In genomic region chr6:57252137-57252536, GRCh38 we compare ENCODE assay signal across 13 cellular contexts.
"Had no signal": no experiment of that assay in that cellular context is flagged by ENCODE, and none has a peak within 500 bp of the region (broad histone marks: within the 10 kb centered on the region; RNA-seq: fewer than 3 reads in every experiment).

No MANE protein-coding gene starts in this region.

- H3K27me3 Mint-ChIP-seq: activated T-helper 17 cell treated with anti-CD3 and anti-CD28 coated beads, Interleukin-2, amount 50 U/mL, for 72 hours; type B pancreatic cell had no signal

- ATAC-seq: activated naive CD8-positive, alpha-beta T cell treated with anti-CD3 and anti-CD28 coated beads, Interleukin-2, amount 50 U/mL, for 24 hours; activated T-helper 17 cell treated with anti-CD3 and anti-CD28 coated beads, Interleukin-2, amount 50 U/mL, for 72 hours; foreskin keratinocyte; stimulated activated memory B cell treated with anti-CD40 and anti-IgM and Interleukin-4, amounts not matched to agents 10 μg/mL and 1 μg/mL and 100 μg/mL, for 72 hours had no signal

- H3K27me3 ChIP-seq: foreskin keratinocyte, SJSA1 had no signal

- H3K4me1 ChIP-seq: foreskin keratinocyte had no signal

- H3K27ac ChIP-seq: foreskin keratinocyte had no signal

- H3K27ac Mint-ChIP-seq: activated naive CD4-positive, alpha-beta T cell treated with anti-CD3 and anti-CD28 coated beads for 36 hours; activated naive CD8-positive, alpha-beta T cell treated with anti-CD3 and anti-CD28 coated beads, Interleukin-2, amount 50 U/mL, for 24 hours; activated T-helper 17 cell treated with anti-CD3 and anti-CD28 coated beads, Interleukin-2, amount 50 U/mL, for 72 hours; stimulated activated memory B cell treated with anti-CD40 and anti-IgM and Interleukin-4, amounts not matched to agents 10 μg/mL and 1 μg/mL and 100 μg/mL, for 72 hours; type B pancreatic cell had no signal

- H3K9me3 ChIP-seq: SJSA1 had no signal

- H3K9me3 Mint-ChIP-seq: activated naive CD4-positive, alpha-beta T cell treated with anti-CD3 and anti-CD28 coated beads for 36 hours; activated naive CD8-positive, alpha-beta T cell treated with anti-CD3 and anti-CD28 coated beads, Interleukin-2, amount 50 U/mL, for 24 hours; activated T-helper 17 cell treated with anti-CD3 and anti-CD28 coated beads, Interleukin-2, amount 50 U/mL, for 72 hours; neural crest cell; stimulated activated memory B cell treated with anti-CD40 and anti-IgM and Interleukin-4, amounts not matched to agents 10 μg/mL and 1 μg/mL and 100 μg/mL, for 72 hours; type B pancreatic cell had no signal

- DNase-seq: activated CD4-positive, alpha-beta T cell treated with anti-CD3 and anti-CD28 coated beads for 1 hour; activated CD4-positive, alpha-beta T cell treated with anti-CD3 and anti-CD28 coated beads, Interleukin-2, amount 50 U/mL, for 4 hours; activated naive CD4-positive, alpha-beta T cell treated with anti-CD3 and anti-CD28 coated beads for 36 hours; activated naive CD8-positive, alpha-beta T cell treated with anti-CD3 and anti-CD28 coated beads, Interleukin-2, amount 50 U/mL, for 24 hours; activated T-cell treated with anti-CD3 and anti-CD28 coated beads for 4 hours; foreskin keratinocyte; head of caudate nucleus; stimulated activated CD4-positive, alpha-beta T cell treated with anti-CD3 and anti-CD28 coated beads, Interleukin-2, amount 100 ng/mL, for 48 hours had no signal

- H3K4me1 Mint-ChIP-seq: activated naive CD8-positive, alpha-beta T cell treated with anti-CD3 and anti-CD28 coated beads, Interleukin-2, amount 50 U/mL, for 24 hours; activated T-helper 17 cell treated with anti-CD3 and anti-CD28 coated beads, Interleukin-2, amount 50 U/mL, for 72 hours; stimulated activated memory B cell treated with anti-CD40 and anti-IgM and Interleukin-4, amounts not matched to agents 10 μg/mL and 1 μg/mL and 100 μg/mL, for 72 hours had no signal

- H3K4me3 ChIP-seq: SJSA1 had no signal

- H3K36me3 Mint-ChIP-seq: stimulated activated memory B cell treated with anti-CD40 and anti-IgM and Interleukin-4, amounts not matched to agents 10 μg/mL and 1 μg/mL and 100 μg/mL, for 72 hours; type B pancreatic cell had no signal

- H3K36me3 ChIP-seq: SJSA1 had no signal

- H3K4me3 Mint-ChIP-seq: activated naive CD4-positive, alpha-beta T cell treated with anti-CD3 and anti-CD28 coated beads for 36 hours; activated naive CD8-positive, alpha-beta T cell treated with anti-CD3 and anti-CD28 coated beads, Interleukin-2, amount 50 U/mL, for 24 hours; activated T-helper 17 cell treated with anti-CD3 and anti-CD28 coated beads, Interleukin-2, amount 50 U/mL, for 72 hours; neural crest cell; stimulated activated memory B cell treated with anti-CD40 and anti-IgM and Interleukin-4, amounts not matched to agents 10 μg/mL and 1 μg/mL and 100 μg/mL, for 72 hours; type B pancreatic cell had no signal
